ENCODE assay signal across 1 cellular context in the genomic region with DNA sequence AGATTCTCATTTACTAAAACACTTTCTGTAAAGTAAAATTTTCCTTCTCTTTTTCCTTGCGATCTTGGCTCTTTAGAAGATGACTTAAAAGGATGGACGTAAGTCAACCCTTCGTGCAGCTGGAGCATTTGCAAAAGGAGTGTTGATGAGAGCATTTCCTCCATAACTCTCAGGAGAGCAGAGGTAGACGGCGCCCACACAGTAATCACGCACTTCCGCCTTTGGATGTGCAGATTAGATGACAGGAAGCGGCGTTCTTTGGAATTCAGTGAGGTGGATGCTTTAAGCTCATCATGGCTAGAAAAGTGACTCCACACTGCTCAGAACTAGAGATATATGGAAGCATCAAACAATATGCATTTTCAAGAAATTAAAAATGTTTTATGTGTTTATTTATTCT.
TF ChIP-seq lines count a peak whose summit lies in the region.

No MANE protein-coding gene starts in this region.

TF ChIP-seq in neural cell, 6 proteins besides CTCF, POLR2A, EP300 and RAD21 (continued from another document):
- TF ChIP-seq, protein P1, sequence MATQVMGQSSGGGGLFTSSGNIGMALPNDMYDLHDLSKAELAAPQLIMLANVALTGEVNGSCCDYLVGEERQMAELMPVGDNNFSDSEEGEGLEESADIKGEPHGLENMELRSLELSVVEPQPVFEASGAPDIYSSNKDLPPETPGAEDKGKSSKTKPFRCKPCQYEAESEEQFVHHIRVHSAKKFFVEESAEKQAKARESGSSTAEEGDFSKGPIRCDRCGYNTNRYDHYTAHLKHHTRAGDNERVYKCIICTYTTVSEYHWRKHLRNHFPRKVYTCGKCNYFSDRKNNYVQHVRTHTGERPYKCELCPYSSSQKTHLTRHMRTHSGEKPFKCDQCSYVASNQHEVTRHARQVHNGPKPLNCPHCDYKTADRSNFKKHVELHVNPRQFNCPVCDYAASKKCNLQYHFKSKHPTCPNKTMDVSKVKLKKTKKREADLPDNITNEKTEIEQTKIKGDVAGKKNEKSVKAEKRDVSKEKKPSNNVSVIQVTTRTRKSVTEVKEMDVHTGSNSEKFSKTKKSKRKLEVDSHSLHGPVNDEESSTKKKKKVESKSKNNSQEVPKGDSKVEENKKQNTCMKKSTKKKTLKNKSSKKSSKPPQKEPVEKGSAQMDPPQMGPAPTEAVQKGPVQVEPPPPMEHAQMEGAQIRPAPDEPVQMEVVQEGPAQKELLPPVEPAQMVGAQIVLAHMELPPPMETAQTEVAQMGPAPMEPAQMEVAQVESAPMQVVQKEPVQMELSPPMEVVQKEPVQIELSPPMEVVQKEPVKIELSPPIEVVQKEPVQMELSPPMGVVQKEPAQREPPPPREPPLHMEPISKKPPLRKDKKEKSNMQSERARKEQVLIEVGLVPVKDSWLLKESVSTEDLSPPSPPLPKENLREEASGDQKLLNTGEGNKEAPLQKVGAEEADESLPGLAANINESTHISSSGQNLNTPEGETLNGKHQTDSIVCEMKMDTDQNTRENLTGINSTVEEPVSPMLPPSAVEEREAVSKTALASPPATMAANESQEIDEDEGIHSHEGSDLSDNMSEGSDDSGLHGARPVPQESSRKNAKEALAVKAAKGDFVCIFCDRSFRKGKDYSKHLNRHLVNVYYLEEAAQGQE (IDR thresholded peaks at IDR 0.05; ENCODE audit: borderline replicate concordance), result peak; percentile 44
- TF ChIP-seq SMC3 (conservative IDR thresholded peaks at IDR 0.05; ENCODE audit: poor library complexity) (no peak), MXI1 (conservative IDR thresholded peaks at IDR 0.05; ENCODE audit: poor library complexity, severe bottlenecking) (no peak)
